Comparison of ENCODE assay signal across 7 cellular contexts in the genomic region with DNA sequence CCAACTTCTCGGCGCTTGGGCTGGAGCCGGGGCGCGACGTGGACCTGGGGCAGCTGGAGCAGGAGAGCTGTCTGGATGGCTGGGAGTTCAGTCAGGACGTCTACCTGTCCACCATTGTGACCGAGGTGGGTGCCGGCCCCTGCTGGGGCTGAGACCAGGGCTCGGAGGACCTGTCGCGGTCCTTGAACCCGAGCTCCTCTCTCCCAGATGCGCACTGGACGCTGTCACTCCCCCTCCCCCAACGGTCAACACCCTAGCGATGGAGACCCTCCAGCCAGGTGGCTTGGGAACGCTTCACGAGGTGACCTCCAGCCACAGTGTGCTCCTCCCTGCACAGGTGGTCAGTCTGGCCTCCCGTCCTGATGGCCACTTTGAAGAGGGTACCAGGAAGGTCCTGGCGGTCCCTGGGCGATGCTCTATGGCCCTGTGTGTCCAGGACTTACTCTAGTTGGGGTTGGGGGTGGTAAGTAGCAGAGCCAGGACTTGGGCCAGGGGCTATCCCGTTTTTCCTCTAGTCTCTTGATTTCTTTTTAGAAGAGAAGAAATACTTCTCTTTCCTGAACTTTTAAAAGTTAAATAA. TPM values are rescaled to one million over a fixed set of nuclear protein-coding genes. Genes with fewer than 3 reads are reported as not detected.
DNase-seq lines count a peak whose midpoint lies in the region; ATAC-seq, FAIRE-seq and TF ChIP-seq lines count a peak whose summit lies in the region.

No MANE protein-coding gene starts in this region.

- TF ChIP-seq RAD21 in GM12878 (IDR thresholded peaks at IDR 0.05; ENCODE audit: insufficient read depth, low read depth, low read length): no peak

- intact Hi-C loops in GM12878 (cut with micrococcal nuclease; ENCODE audit: unreplicated experiment): loop anchor here (5.0 kb wide), 1 partner anchor 98 kb away; no protein-coding TSS in a partner anchor

- no peak overlapping the region for H3K27ac ChIP-seq in GM12878 (ENCODE audit: control insufficient read depth, insufficient read depth)
- peak overlapping the region; percentile 61 for H3K27ac ChIP-seq in temporal lobe (ENCODE audit: low read depth, low read length)

- peaks cover 13 to 17% (median 16%) of the 10 kb centered on the region in 3 donors for H3K4me1 Mint-ChIP-seq in IgD-negative memory B cell

- BruUV-seq in GM12878 (replicated peaks; lab: Mats Ljungman, UMichigan): no TSS peak

- peak overlapping the region; percentile 53; the same call in 1 of the 2 replicates for H3K9ac ChIP-seq in GM12878 (ENCODE audit: control insufficient read depth, insufficient read depth, low read length)

- peak overlapping the region; percentile 89 for H3K4me2 ChIP-seq in GM12878 (ENCODE audit: control insufficient read depth, insufficient read depth)

- H3K4me3 Mint-ChIP-seq in IgD-negative memory B cell: peak overlapping the region; percentile 75 to 92 (median 88)

- TF ChIP-seq EP300 in GM12878 (IDR thresholded peaks at IDR 0.05; ENCODE audit: borderline replicate concordance in 1 of 2, control insufficient read depth in 1 of 2, low read depth in 2 of 2, low read length in 2 of 2): no peak

- H3K9me3 Mint-ChIP-seq in IgD-negative memory B cell: no peaks in the 10 kb centered on the region

- TF ChIP-seq CTCF in GM12878 (IDR thresholded peaks at IDR 0.05 in 2 of 3, conservative IDR thresholded peaks at IDR 0.05 in 1 of 3; ENCODE audit: control insufficient read depth in 2 of 3, extremely low read depth in 1 of 3, insufficient read depth in 1 of 3, low read depth in 3 of 3, low read length in 3 of 3): no peak

- H3K36me3 ChIP-seq in GM12878 (ENCODE audit: control insufficient read depth in 2 of 2, insufficient read depth in 2 of 2, low read length in 1 of 2): no peaks in the 10 kb centered on the region

- H3K27me3 Mint-ChIP-seq in IgD-negative memory B cell: no peaks in the 10 kb centered on the region

- H3K27ac Mint-ChIP-seq in IgD-negative memory B cell: peak overlapping the region; percentile 41 to 86 (median 76)

- RAD21 ChIA-PET in GM12878 (lab: Charles Lee; ENCODE audit: unreplicated experiment): interaction anchor here (1.8 kb wide), 1 partner anchor 11 kb away, joined by 21 read pairs; no protein-coding TSS in a partner anchor

- H4K20me1 ChIP-seq in GM12878 (ENCODE audit: control insufficient read depth, insufficient read depth): no peaks in the 10 kb centered on the region

- DNase-seq in GM12878 (ENCODE audit: low read depth, low spot score): no peak
- DNase-seq in left kidney (ENCODE audit: low read depth, low spot score): peak; percentile 34
- DNase-seq in NCI-H1694 (lab: John Stamatoyannopoulos, UW): no peak
- DNase-seq in kidney tubule cell (ENCODE audit: low spot score): no peak

- SMC1A ChIA-PET in GM12878 (lab: Charles Lee; ENCODE audit: uncharacterized antibody, unreplicated experiment): interaction anchor here (1.1 to 4.5 kb wide), 4 partner anchors 12 to 164 kb away, joined by 3 to 57 read pairs (median 8); no protein-coding TSS in a partner anchor

- H3K9me3 ChIP-seq in GM12878 (replicated peaks; ENCODE audit: control insufficient read depth, insufficient read depth, low read length): no peaks in the 10 kb centered on the region

- H3K4me3 ChIP-seq in GM12878: peak overlapping the region; percentile 84

- WGBS in GM12878 (ENCODE audit: insufficient coverage, insufficient replicate concordance, low lambda C conversion rate, missing lambda C conversion rate): 21% methylated on average over 23 of the region's 23 CpGs

- in situ Hi-C loops in GM12878 (cut with MboI): no loop called here

- no peak for ATAC-seq in GM12878
- no peak for ATAC-seq in HG03039 (IDR thresholded peaks at IDR 0.05; ENCODE audit: unreplicated experiment)

- H3K27me3 ChIP-seq in GM12878 (replicated peaks in 1 of 2; ENCODE audit: control insufficient read depth in 2 of 2, insufficient read depth in 2 of 2, low read length in 1 of 2): no peaks in the 10 kb centered on the region; a peak in 2 of 4 replicates

- no peak for FAIRE-seq in GM12878 (lab: Jason Lieb, UNC)

- POLR2A ChIA-PET in GM12878 (lab: Charles Lee): interaction anchor here (2.0 kb wide), 1 partner anchor 12 kb away, joined by 9 read pairs; no protein-coding TSS in a partner anchor

- no peak for TF ChIP-seq POLR2A in GM12878 (IDR thresholded peaks at IDR 0.05; ENCODE audit: low read depth, low read length)

- H3K36me3 Mint-ChIP-seq in IgD-negative memory B cell: peaks cover 2% of the 10 kb centered on the region

- H3K4me1 ChIP-seq in GM12878 (ENCODE audit: control insufficient read depth, insufficient read depth, low read length): peaks cover 8% of the 10 kb centered on the region

- no peaks in the 10 kb centered on the region for H3K79me2 ChIP-seq in GM12878 (ENCODE audit: control insufficient read depth, insufficient read depth, low read length)

- peak overlapping the region; percentile 82 for H2AFZ ChIP-seq in GM12878 (ENCODE audit: control insufficient read depth, low read depth, low read length)

- CTCF ChIA-PET in GM12878 (lab: Yijun Ruan, JAX): interaction anchor here (1.6 kb wide), 1 partner anchor 88 kb away, joined by 4 read pairs; no protein-coding TSS in a partner anchor

TF ChIP-seq in GM12878, 131 proteins besides CTCF, POLR2A, EP300 and RAD21 (continues in another document):
- TF ChIP-seq, protein P1, sequence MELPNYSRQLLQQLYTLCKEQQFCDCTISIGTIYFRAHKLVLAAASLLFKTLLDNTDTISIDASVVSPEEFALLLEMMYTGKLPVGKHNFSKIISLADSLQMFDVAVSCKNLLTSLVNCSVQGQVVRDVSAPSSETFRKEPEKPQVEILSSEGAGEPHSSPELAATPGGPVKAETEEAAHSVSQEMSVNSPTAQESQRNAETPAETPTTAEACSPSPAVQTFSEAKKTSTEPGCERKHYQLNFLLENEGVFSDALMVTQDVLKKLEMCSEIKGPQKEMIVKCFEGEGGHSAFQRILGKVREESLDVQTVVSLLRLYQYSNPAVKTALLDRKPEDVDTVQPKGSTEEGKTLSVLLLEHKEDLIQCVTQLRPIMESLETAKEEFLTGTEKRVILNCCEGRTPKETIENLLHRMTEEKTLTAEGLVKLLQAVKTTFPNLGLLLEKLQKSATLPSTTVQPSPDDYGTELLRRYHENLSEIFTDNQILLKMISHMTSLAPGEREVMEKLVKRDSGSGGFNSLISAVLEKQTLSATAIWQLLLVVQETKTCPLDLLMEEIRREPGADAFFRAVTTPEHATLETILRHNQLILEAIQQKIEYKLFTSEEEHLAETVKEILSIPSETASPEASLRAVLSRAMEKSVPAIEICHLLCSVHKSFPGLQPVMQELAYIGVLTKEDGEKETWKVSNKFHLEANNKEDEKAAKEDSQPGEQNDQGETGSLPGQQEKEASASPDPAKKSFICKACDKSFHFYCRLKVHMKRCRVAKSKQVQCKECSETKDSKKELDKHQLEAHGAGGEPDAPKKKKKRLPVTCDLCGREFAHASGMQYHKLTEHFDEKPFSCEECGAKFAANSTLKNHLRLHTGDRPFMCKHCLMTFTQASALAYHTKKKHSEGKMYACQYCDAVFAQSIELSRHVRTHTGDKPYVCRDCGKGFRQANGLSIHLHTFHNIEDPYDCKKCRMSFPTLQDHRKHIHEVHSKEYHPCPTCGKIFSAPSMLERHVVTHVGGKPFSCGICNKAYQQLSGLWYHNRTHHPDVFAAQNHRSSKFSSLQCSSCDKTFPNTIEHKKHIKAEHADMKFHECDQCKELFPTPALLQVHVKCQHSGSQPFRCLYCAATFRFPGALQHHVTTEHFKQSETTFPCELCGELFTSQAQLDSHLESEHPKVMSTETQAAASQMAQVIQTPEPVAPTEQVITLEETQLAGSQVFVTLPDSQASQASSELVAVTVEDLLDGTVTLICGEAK (IDR thresholded peaks at IDR 0.05; ENCODE audit: borderline replicate concordance): no peak
- TF ChIP-seq SUZ12 (IDR thresholded peaks at IDR 0.05; ENCODE audit: unreplicated experiment) (no peak), SIX5 (IDR thresholded peaks at IDR 0.05; ENCODE audit: low read depth, low read length, severe bottlenecking) (no peak), EZH2 (IDR thresholded peaks at IDR 0.05; ENCODE audit: borderline replicate concordance, control insufficient read depth, low read depth, low read length) (no peak), PAX5 (IDR thresholded peaks at IDR 0.05; ENCODE audit: borderline replicate concordance, low read depth, low read length) (no peak), ATF7 (IDR thresholded peaks at IDR 0.05; ENCODE audit: low read depth) (no peak), RCOR1 (conservative IDR thresholded peaks at IDR 0.05; ENCODE audit: low read depth, low read length) (no peak), ZNF384 (IDR thresholded peaks at IDR 0.05; ENCODE audit: borderline replicate concordance, low read depth, low read length) (no peak), HCFC1 (IDR thresholded peaks at IDR 0.05; ENCODE audit: low read length) (no peak), SREBF2 (IDR thresholded peaks at IDR 0.05; ENCODE audit: low read length) (no peak)

RNA-seq across cellular contexts. Expression of a gene that starts 0.8 kb away (rescaled TPM):
- polyA plus RNA-seq in IgD-negative memory B cell (1.9 TPM), GM12878 (2011; rRNA removed) (3.3 and 4.3 TPM in 2 replicates), GM12878 (2014; fragmentation: Illumina TruSeq; extraction: Trizol) (4.4 and 6.6 TPM in 2 replicates), GM12878 (2014; fragmentation: Nextera tagmentation; extraction: Ambion mirVana) (1 to 10 TPM; 1.1 to 1.9 TPM), GM12878 (2014; rRNA removed) (3.7 TPM in 2 replicates), GM12878 (2016; fragmentation: Nextera tagmentation; extraction: Ambion mirVana) (1 to 10 TPM; 2.2 to 2.3 TPM)
- 5.8 and 6.4 TPM in 2 replicates for total RNA-seq in GM12878 (2013; cell fraction: nucleolus; rRNA removed)
- total RNA-seq in GM12878 (2014; rRNA removed) (2.4 and 3.3 TPM in 2 replicates), GM12878 (2014; rRNA removed; fragmentation: Illumina TruSeq; extraction: Trizol) (2.3 and 3.5 TPM in 2 replicates), GM12878 (2021) (3.4 and 4.8 TPM in 2 replicates), temporal lobe (6.1 TPM)
- 1.6 TPM for polyA plus RNA-seq in GM12878 (2011; ENCODE audit: low read depth)
- polyA plus RNA-seq in GM12878 (2011; cell fraction: cytosol; rRNA removed): 3.7 and 4.6 TPM in 2 replicates
- polyA plus RNA-seq in GM12878 (2011; cell fraction: nucleus; rRNA removed): 11.1 and 11.6 TPM in 2 replicates
- 0.88 and 1.4 TPM in 2 replicates for polyA plus RNA-seq in GM12878 (2012)
- 6.6 and 10.1 TPM in 2 replicates for polyA minus RNA-seq in GM12878 (2011; rRNA and poly(A)+ RNA removed)
- 1.7 TPM in 2 replicates for polyA minus RNA-seq in GM12878 (2011; cell fraction: cytosol; rRNA and poly(A)+ RNA removed)
- 1.7 and 3.9 TPM in 2 replicates for polyA minus RNA-seq in GM12878 (2011; cell fraction: nucleus; rRNA and poly(A)+ RNA removed)
